Comparison of ENCODE assay signal across 21 cellular contexts in the genomic region with DNA sequence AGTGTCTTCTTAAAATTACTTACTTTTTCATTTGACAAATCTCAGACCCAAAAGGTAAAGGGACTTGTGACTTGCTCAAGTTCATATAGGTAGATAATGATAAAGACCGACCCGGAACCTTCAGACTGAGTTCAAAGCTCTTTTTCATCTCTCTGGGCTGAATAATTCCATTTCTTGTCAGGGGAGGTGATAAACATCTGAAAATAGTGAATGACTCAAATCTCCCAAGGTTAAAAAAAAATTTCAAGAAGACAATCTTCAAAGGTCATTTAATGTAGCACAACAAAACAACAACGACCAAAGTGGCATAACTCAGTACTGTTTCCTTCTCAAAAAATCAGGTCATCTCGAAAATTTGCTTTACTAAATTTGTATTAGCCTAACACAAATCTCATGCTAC. TPM values are rescaled to one million over a fixed set of nuclear protein-coding genes. Genes with fewer than 3 reads are reported as not detected.
DNase-seq lines count a peak whose midpoint lies in the region; ATAC-seq, FAIRE-seq and TF ChIP-seq lines count a peak whose summit lies in the region.
"Had no signal": no experiment of that assay in that cellular context is flagged by ENCODE, and none has a peak within 500 bp of the region (broad histone marks: within the 10 kb centered on the region; RNA-seq: fewer than 3 reads in every experiment).

No MANE protein-coding gene starts in this region.

- no peaks in the 10 kb centered on the region for H3K27me3 ChIP-seq in SK-N-SH (ENCODE audit: insufficient read depth)
- no peaks in the 10 kb centered on the region for H3K27me3 ChIP-seq in endothelial cell of umbilical vein (ENCODE audit: control insufficient read depth in 2 of 2, insufficient read depth in 2 of 2, low read length in 2 of 2)
- H3K27me3 ChIP-seq: BLaER1, dorsolateral prefrontal cortex, esophagus squamous epithelium, spleen had no signal

- H3K27ac Mint-ChIP-seq in activated T-helper 1 cell treated with anti-CD3 and anti-CD28 coated beads, Interleukin-12 subunit alpha, Interleukin-12 subunit beta, Interleukin-2, Interleukin-4 antibody, amounts not matched to agents 30 ng/mL and 10 ng/mL and 1 ng/mL, durations not matched to agents 14 hours and 24 hours and 36 hours: peak overlapping the region; percentile 81
- H3K27ac Mint-ChIP-seq: activated CD4-positive, alpha-beta T cell treated with anti-CD3 and anti-CD28 coated beads, Interleukin-2, amount 10 ng/mL, durations not matched to agents 7 days and 5 days; nephron progenitor cell had no signal

- H3K4me1 Mint-ChIP-seq in activated T-helper 1 cell treated with anti-CD3 and anti-CD28 coated beads, Interleukin-12 subunit alpha, Interleukin-12 subunit beta, Interleukin-2, Interleukin-4 antibody, amounts not matched to agents 30 ng/mL and 10 ng/mL and 1 ng/mL, durations not matched to agents 14 hours and 24 hours and 36 hours (ENCODE audit: low read depth): peaks cover 30% of the 10 kb centered on the region

- H3K4me3 Mint-ChIP-seq in activated T-helper 1 cell treated with anti-CD3 and anti-CD28 coated beads, Interleukin-12 subunit alpha, Interleukin-12 subunit beta, Interleukin-2, Interleukin-4 antibody, amounts not matched to agents 30 ng/mL and 10 ng/mL and 1 ng/mL, durations not matched to agents 14 hours and 24 hours and 36 hours: peak overlapping the region; percentile 38
- H3K4me3 Mint-ChIP-seq: activated CD4-positive, alpha-beta T cell treated with anti-CD3 and anti-CD28 coated beads, Interleukin-2, amount 10 ng/mL, durations not matched to agents 7 days and 5 days; nephron progenitor cell had no signal

- no peak for TF ChIP-seq EP300 in SK-N-SH (IDR thresholded peaks at IDR 0.05; ENCODE audit: borderline replicate concordance in 1 of 2, low read depth in 1 of 2, low read length in 1 of 2)

- no peaks in the 10 kb centered on the region for H3K9me3 ChIP-seq in SK-N-SH
- H3K9me3 ChIP-seq in endothelial cell of umbilical vein (replicated peaks; ENCODE audit: control insufficient read depth, insufficient read depth, low read length): no peaks in the 10 kb centered on the region
- H3K9me3 ChIP-seq: BLaER1, esophagus squamous epithelium, psoas muscle, spleen had no signal

- CTCF ChIA-PET in SK-N-SH (lab: Yijun Ruan, JAX): interaction anchor here (0.6 to 2.3 kb wide), 5 partner anchors 16 to 192 kb away, joined by 3 to 15 read pairs (median 3); no protein-coding TSS in a partner anchor
- CTCF ChIA-PET in endothelial cell of umbilical vein (lab: Charles Lee): interaction anchor here (0.6 to 1.6 kb wide), 6 partner anchors 8 to 49 kb away, joined by 3 to 5 read pairs (median 4); partner anchors contain the start of gene LUZP1

- dilution Hi-C loops in endothelial cell of umbilical vein (cut with MboI; ENCODE audit: extremely low pct_ligation_motif_present, low sequenced_read_pairs): no loop called here

- H4K20me1 ChIP-seq in SK-N-SH (ENCODE audit: insufficient read depth): peaks cover 90% of the 10 kb centered on the region
- peaks cover 23% of the 10 kb centered on the region for H4K20me1 ChIP-seq in endothelial cell of umbilical vein (replicated peaks; ENCODE audit: control insufficient read depth, extremely low read depth, insufficient read depth, low read length)

- peaks cover 100% of the 10 kb centered on the region for H3K79me2 ChIP-seq in SK-N-SH (ENCODE audit: insufficient read depth)
- H3K79me2 ChIP-seq in endothelial cell of umbilical vein (ENCODE audit: control insufficient read depth, insufficient read depth, low read length): peaks cover 99% of the 10 kb centered on the region

- no peak for FAIRE-seq in endothelial cell of umbilical vein (lab: Jason Lieb, UNC)
- FAIRE-seq: bronchial epithelial cell had no signal

- H3K4me1 ChIP-seq in SK-N-SH (ENCODE audit: control insufficient read depth in 1 of 2, insufficient read depth in 2 of 2, low read depth in 1 of 2, low read length in 1 of 2) (peaks cover 4 to 14% of the 10 kb centered on the region in 2 experiments; a peak in 2 of 4 replicates), endothelial cell of umbilical vein (ENCODE audit: control insufficient read depth, extremely low read depth, insufficient read depth, low read length) (peaks cover 17% of the 10 kb centered on the region)
- H3K4me1 ChIP-seq: BLaER1 had no signal

- WGBS in SK-N-SH (ENCODE audit: low lambda C conversion rate): 65% methylated on average over 4 of the region's 4 CpGs

- H3K9ac ChIP-seq in SK-N-SH (no peak overlapping the region), endothelial cell of umbilical vein (replicated peaks; ENCODE audit: extremely low read depth, insufficient read depth, low read length) (no peak overlapping the region)
- H3K9ac ChIP-seq: BLaER1 had no signal

- TF ChIP-seq RAD21 in SK-N-SH (IDR thresholded peaks at IDR 0.05; ENCODE audit: low read length): no peak

- H3K9me1 ChIP-seq in endothelial cell of umbilical vein (replicated peaks; ENCODE audit: control insufficient read depth, extremely low read depth, insufficient read depth, low read length): no peaks in the 10 kb centered on the region

- H3K36me3 Mint-ChIP-seq in activated T-helper 1 cell treated with anti-CD3 and anti-CD28 coated beads, Interleukin-12 subunit alpha, Interleukin-12 subunit beta, Interleukin-2, Interleukin-4 antibody, amounts not matched to agents 30 ng/mL and 10 ng/mL and 1 ng/mL, durations not matched to agents 14 hours and 24 hours and 36 hours (ENCODE audit: low read depth): peaks cover 4% of the 10 kb centered on the region

- H3K4me2 ChIP-seq in SK-N-SH (no peak overlapping the region), endothelial cell of umbilical vein (ENCODE audit: insufficient read depth, low read length) (no peak overlapping the region)
- H3K4me2 ChIP-seq: BLaER1 had no signal

- H3K27ac ChIP-seq in SK-N-SH (ENCODE audit: low read depth in 2 of 2, low read length in 1 of 2) (peak overlapping the region; percentile 8 to 39; a peak in 3 of 4 replicates), endothelial cell of umbilical vein (ENCODE audit: insufficient read depth, low read depth, low read length) (no peak overlapping the region)
- H3K27ac ChIP-seq: BLaER1, dorsolateral prefrontal cortex, psoas muscle had no signal

- BruUV-seq in endothelial cell of umbilical vein (replicated peaks; lab: Mats Ljungman, UMichigan): no TSS peak

- intact Hi-C loops in activated T-helper 1 cell treated with anti-CD3 and anti-CD28 coated beads, Interleukin-12 subunit alpha, Interleukin-12 subunit beta, Interleukin-2, Interleukin-4 antibody, amounts not matched to agents 30 ng/mL and 10 ng/mL and 1 ng/mL, durations not matched to agents 14 hours and 24 hours and 36 hours (cut with micrococcal nuclease): loop anchor here (1.0 kb wide), 3 partner anchors 20 to 45 kb away; partner anchors contain the start of gene LUZP1
- intact Hi-C loops in endothelial cell of umbilical vein (cut with micrococcal nuclease): loop anchor here (2.0 kb wide), 1 partner anchor 19 kb away; no protein-coding TSS in a partner anchor

- peaks cover 28% of the 10 kb centered on the region for H3F3A ChIP-seq in SK-N-SH (replicated peaks; ENCODE audit: insufficient read depth)

- no peaks in the 10 kb centered on the region for H3K9me3 Mint-ChIP-seq in activated T-helper 1 cell treated with anti-CD3 and anti-CD28 coated beads, Interleukin-12 subunit alpha, Interleukin-12 subunit beta, Interleukin-2, Interleukin-4 antibody, amounts not matched to agents 30 ng/mL and 10 ng/mL and 1 ng/mL, durations not matched to agents 14 hours and 24 hours and 36 hours
- H3K9me3 Mint-ChIP-seq: activated CD4-positive, alpha-beta T cell treated with anti-CD3 and anti-CD28 coated beads, Interleukin-2, amount 10 ng/mL, durations not matched to agents 7 days and 5 days; nephron progenitor cell had no signal

- H3K36me3 ChIP-seq in SK-N-SH (replicated peaks in 1 of 2; ENCODE audit: control insufficient read depth in 1 of 2, insufficient read depth in 2 of 2, low read length in 1 of 2): peaks cover 0 to 10% of the 10 kb centered on the region in 2 experiments
- H3K36me3 ChIP-seq in endothelial cell of umbilical vein (ENCODE audit: control insufficient read depth in 2 of 2, extremely low read depth in 1 of 2, insufficient read depth in 2 of 2, low read length in 2 of 2): peaks cover 0 to 2% of the 10 kb centered on the region in 2 experiments

- no peak for TF ChIP-seq CTCF in SK-N-SH (IDR thresholded peaks at IDR 0.05)
- TF ChIP-seq CTCF in endothelial cell of umbilical vein (IDR thresholded peaks at IDR 0.05; ENCODE audit: extremely low read depth in 1 of 2, insufficient read depth in 1 of 2, low read depth in 1 of 2, low read length in 2 of 2): no peak

- no peak overlapping the region for H2AFZ ChIP-seq in SK-N-SH (ENCODE audit: low read depth)
- H2AFZ ChIP-seq in endothelial cell of umbilical vein (ENCODE audit: low read depth, low read length): no peak overlapping the region

- no peaks in the 10 kb centered on the region for H3K9me2 ChIP-seq in SK-N-SH

- DNase-seq in SK-N-SH (no peak), COLO829 (ENCODE audit: low spot score) (peak; percentile 22), endothelial cell of umbilical vein (ENCODE audit: low read depth, low spot score) (peak; percentile 39), GF-D8 (lab: John Stamatoyannopoulos, UW) (no peak), cerebellum (ENCODE audit: low spot score) (no peak), superior temporal gyrus (ENCODE audit: extremely low spot score) (no peak)
- no peak for DNase-seq in activated T-helper 1 cell treated with anti-CD3 and anti-CD28 coated beads, Interleukin-12 subunit alpha, Interleukin-12 subunit beta, Interleukin-2, Interleukin-4 antibody, amounts not matched to agents 30 ng/mL and 10 ng/mL and 1 ng/mL, durations not matched to agents 14 hours and 24 hours and 36 hours (ENCODE audit: low spot score)
- DNase-seq: activated CD4-positive, alpha-beta T cell treated with anti-CD3 and anti-CD28 coated beads, Interleukin-2, amount 10 ng/mL, durations not matched to agents 7 days and 5 days; activated effector memory CD4-positive, alpha-beta T cell treated with anti-CD3 and anti-CD28 coated beads, Interleukin-2, amount 50 U/mL, for 16 hours; DMS53; dorsolateral prefrontal cortex; esophagus squamous epithelium; NCI-H2029; NCI-H510A; nephron progenitor cell; psoas muscle; SHP77 treated with DMSO at 0.1 percent for 48 hours; spleen had no signal

- POLR2A ChIA-PET in SK-N-SH (lab: Yijun Ruan, JAX): no interaction called here
- POLR2A ChIA-PET in endothelial cell of umbilical vein (lab: Charles Lee): interaction anchor here (1.1 kb wide), 1 partner anchor 20 kb away, joined by 3 read pairs; no protein-coding TSS in a partner anchor

- no peaks in the 10 kb centered on the region for H3K27me3 Mint-ChIP-seq in activated T-helper 1 cell treated with anti-CD3 and anti-CD28 coated beads, Interleukin-12 subunit alpha, Interleukin-12 subunit beta, Interleukin-2, Interleukin-4 antibody, amounts not matched to agents 30 ng/mL and 10 ng/mL and 1 ng/mL, durations not matched to agents 14 hours and 24 hours and 36 hours (ENCODE audit: insufficient read depth)
- H3K27me3 Mint-ChIP-seq: activated CD4-positive, alpha-beta T cell treated with anti-CD3 and anti-CD28 coated beads, Interleukin-2, amount 10 ng/mL, durations not matched to agents 7 days and 5 days had no signal

- H3K4me3 ChIP-seq in SK-N-SH (ENCODE audit: low read depth in 2 of 2, low read length in 1 of 2) (no peak overlapping the region), endothelial cell of umbilical vein (replicated peaks in 1 of 3; ENCODE audit: insufficient read depth in 1 of 3, low read depth in 1 of 3, low read length in 3 of 3) (no peak overlapping the region)
- H3K4me3 ChIP-seq: BLaER1, dorsolateral prefrontal cortex, esophagus squamous epithelium, psoas muscle, spleen had no signal

- no peak for TF ChIP-seq POLR2A in endothelial cell of umbilical vein (IDR thresholded peaks at IDR 0.05; ENCODE audit: low read depth, low read length)

- ATAC-seq in SK-N-SH treated with all-trans-retinoic acid at 6 μM for 48 hours: no peak
- ATAC-seq: psoas muscle had no signal

RNA-seq across cellular contexts. Expression of gene LUZP1, which starts 20.6 kb away (rescaled TPM):
- polyA plus RNA-seq in SK-N-SH (2012; rRNA removed): 8.9 and 12.5 TPM in 2 replicates
- polyA plus RNA-seq in SK-N-SH (2012; cell fraction: cytosol; rRNA removed): 7.7 and 8.8 TPM in 2 replicates
- polyA plus RNA-seq in SK-N-SH (2012; cell fraction: nucleus; rRNA removed): 9.3 and 16.6 TPM in 2 replicates
- total RNA-seq in activated T-helper 1 cell treated with anti-CD3 and anti-CD28 coated beads, Interleukin-12 subunit alpha, Interleukin-12 subunit beta, Interleukin-2, Interleukin-4 antibody, amounts not matched to agents 30 ng/mL and 10 ng/mL and 1 ng/mL, durations not matched to agents 14 hours and 24 hours and 36 hours: 23.3 and 27.7 TPM in 2 replicates
- 82.4 and 92.3 TPM in 2 replicates for total RNA-seq in endothelial cell of umbilical vein
- 24.0 and 26.3 TPM in 2 replicates for polyA plus RNA-seq in endothelial cell of umbilical vein
- polyA plus RNA-seq in endothelial cell of umbilical vein (2011; cell fraction: cytosol; rRNA removed): 27.7 and 27.9 TPM in 2 replicates
- polyA plus RNA-seq in endothelial cell of umbilical vein (2011; cell fraction: nucleus; rRNA removed): 51.3 and 61.7 TPM in 2 replicates
- polyA plus RNA-seq in endothelial cell of umbilical vein (2012): 48.4 and 60.7 TPM in 2 replicates
- 84.2 and 92.3 TPM in 2 replicates for polyA minus RNA-seq in endothelial cell of umbilical vein
- polyA minus RNA-seq in endothelial cell of umbilical vein (2011; cell fraction: cytosol; rRNA and poly(A)+ RNA removed): 12.7 TPM
- polyA minus RNA-seq in endothelial cell of umbilical vein (2011; cell fraction: nucleus; rRNA and poly(A)+ RNA removed): 58.7 and 84.7 TPM in 2 replicates
- total RNA-seq in cerebellum: 13.0 TPM

Comparison
In these comparisons a context has a peak if more than half of its experiments do, and no peak if none do; other contexts are left out.
1. DNase-seq: peak in COLO829 (single experiment) and endothelial cell of umbilical vein (single experiment); none in SK-N-SH (single experiment), activated T-helper 1 cell treated with anti-CD3 and anti-CD28 coated beads, Interleukin-12 subunit alpha, Interleukin-12 subunit beta, Interleukin-2, Interleukin-4 antibody, amounts not matched to agents 30 ng/mL and 10 ng/mL and 1 ng/mL, durations not matched to agents 14 hours and 24 hours and 36 hours (single experiment), GF-D8 (single experiment), cerebellum (single experiment) and superior temporal gyrus (single experiment).